In the genomic region with DNA sequence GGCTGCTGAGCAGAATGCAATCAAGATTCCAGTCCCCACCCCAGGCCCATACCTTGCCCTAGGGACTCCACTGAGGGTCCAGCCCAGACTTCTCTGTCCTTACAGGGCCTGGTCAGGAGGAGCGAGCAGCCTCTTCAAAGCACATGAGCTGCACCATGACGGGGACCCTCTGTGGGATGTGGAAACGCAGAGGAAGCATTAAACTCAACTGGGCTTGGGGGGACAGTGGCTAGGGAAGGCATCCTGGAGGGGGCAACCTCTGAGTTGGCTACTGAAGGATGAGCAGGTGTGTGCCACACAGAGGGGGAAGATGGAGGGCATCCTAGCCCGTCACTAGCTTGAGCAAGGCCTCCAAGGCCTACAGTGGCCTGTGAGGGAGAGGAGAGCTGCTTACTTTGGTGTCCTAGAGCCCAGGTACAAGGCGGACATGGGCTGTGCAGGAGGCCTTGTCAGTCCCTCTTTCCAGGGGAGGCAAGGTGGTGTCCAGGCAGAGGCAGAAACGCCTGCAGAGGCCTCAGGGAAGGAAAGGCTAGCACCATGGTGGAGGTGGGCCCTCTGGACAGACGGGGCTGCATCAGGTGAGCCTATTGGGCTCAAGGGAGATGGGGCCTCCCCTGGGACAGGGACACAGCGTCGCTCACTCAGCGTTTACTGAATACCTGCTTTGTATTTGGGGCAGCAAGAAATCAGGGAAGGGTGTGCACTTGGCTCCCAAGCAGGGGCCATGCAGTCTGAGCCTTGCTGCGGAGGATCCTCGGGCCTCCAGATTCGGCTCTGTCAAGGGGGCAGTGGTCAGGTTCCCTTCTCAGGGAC, we compare ENCODE assay signal across 1 cellular context.
A peak's percentile ranks its signal among the peaks of the same experiment; 100 is the strongest.
TF ChIP-seq lines count a peak whose summit lies in the region.

No MANE protein-coding gene starts in this region.

TF ChIP-seq in GM12878, 131 proteins besides CTCF, POLR2A, EP300 and RAD21:
- TF ChIP-seq POLR2AphosphoS2 (IDR thresholded peaks at IDR 0.05; ENCODE audit: low read depth, low read length) (0 out of 2 replicates have a peak, but pooled peaks have one; percentile 53), ZNF217 (IDR thresholded peaks at IDR 0.05) (no peak)
TF ChIP-seq in GM12878: peak in this region for 1.
